ENCODE assay signal across 9 cellular contexts in genomic region chrX:131792789-131793462, GRCh38.
A peak's percentile ranks its signal among the peaks of the same experiment; 100 is the strongest.
DNase-seq lines count a peak whose midpoint lies in the region; ATAC-seq and TF ChIP-seq lines count a peak whose summit lies in the region.
"Had no signal": no experiment of that assay in that cellular context is flagged by ENCODE, and none has a peak within 500 bp of the region (broad histone marks: within the 10 kb centered on the region; RNA-seq: fewer than 3 reads in every experiment).

No MANE protein-coding gene starts in this region.

- no peaks in the 10 kb centered on the region for H3K9me3 Mint-ChIP-seq in activated CD8-positive, alpha-beta memory T cell treated with anti-CD3 and anti-CD28 coated beads, Interleukin-2, amount 10 ng/mL, durations not matched to agents 7 days and 5 days (ENCODE audit: low read depth)
- no peaks in the 10 kb centered on the region for H3K9me3 Mint-ChIP-seq in IgD-negative memory B cell
- no peaks in the 10 kb centered on the region for H3K9me3 Mint-ChIP-seq in activated T-cell treated with anti-CD3 and anti-CD28 coated beads, Interleukin-2, amount 50 U/mL, for 24 hours

- DNase-seq in activated CD8-positive, alpha-beta memory T cell treated with anti-CD3 and anti-CD28 coated beads for 24 hours: peak; percentile 90
- DNase-seq in activated CD8-positive, alpha-beta memory T cell treated with anti-CD3 and anti-CD28 coated beads, Interleukin-2, amount 10 ng/mL, durations not matched to agents 7 days and 5 days: no peak
- DNase-seq in activated T-cell treated with anti-CD3 and anti-CD28 coated beads, Interleukin-2, amount 50 U/mL, for 24 hours: peak; percentile 81
- DNase-seq in kidney epithelial cell (ENCODE audit: low read depth) (peak; percentile 65), kidney glomerular epithelial cell (lab: John Stamatoyannopoulos, UW) (no peak), NCI-H2171 (lab: John Stamatoyannopoulos, UW) (no peak)

- H3K4me3 ChIP-seq in kidney epithelial cell (ENCODE audit: low read depth, low read length): peak overlapping the region; percentile 15

- H3K4me1 Mint-ChIP-seq in activated CD8-positive, alpha-beta memory T cell treated with anti-CD3 and anti-CD28 coated beads, Interleukin-2, amount 10 ng/mL, durations not matched to agents 7 days and 5 days: no peaks in the 10 kb centered on the region
- H3K4me1 Mint-ChIP-seq in IgD-negative memory B cell: peaks cover 5 to 10% (median 8%) of the 10 kb centered on the region in 3 donors
- peaks cover 14% of the 10 kb centered on the region for H3K4me1 Mint-ChIP-seq in activated T-cell treated with anti-CD3 and anti-CD28 coated beads, Interleukin-2, amount 50 U/mL, for 24 hours (ENCODE audit: low read depth)

- peaks cover 11% of the 10 kb centered on the region for H3K27me3 ChIP-seq in kidney epithelial cell (ENCODE audit: control insufficient read depth, insufficient read depth, low read length)
- H3K27me3 ChIP-seq: neutrophil had no signal

- CTCF ChIA-PET in activated CD8-positive, alpha-beta memory T cell treated with anti-CD3 and anti-CD28 coated beads, Interleukin-2, amount 10 ng/mL, durations not matched to agents 7 days and 5 days (lab: Charles Lee): no interaction called here

- H3K27me3 Mint-ChIP-seq in activated CD8-positive, alpha-beta memory T cell treated with anti-CD3 and anti-CD28 coated beads, Interleukin-2, amount 10 ng/mL, durations not matched to agents 7 days and 5 days: no peaks in the 10 kb centered on the region
- H3K27me3 Mint-ChIP-seq in IgD-negative memory B cell: peaks cover 2% of the 10 kb centered on the region
- peaks cover 18% of the 10 kb centered on the region for H3K27me3 Mint-ChIP-seq in activated T-cell treated with anti-CD3 and anti-CD28 coated beads, Interleukin-2, amount 50 U/mL, for 24 hours

- H3K27ac Mint-ChIP-seq in activated CD8-positive, alpha-beta memory T cell treated with anti-CD3 and anti-CD28 coated beads, Interleukin-2, amount 10 ng/mL, durations not matched to agents 7 days and 5 days: no peak overlapping the region
- H3K27ac Mint-ChIP-seq in IgD-negative memory B cell: peak overlapping the region; percentile 93 to 99 (median 99)
- peak overlapping the region; percentile 97 for H3K27ac Mint-ChIP-seq in activated T-cell treated with anti-CD3 and anti-CD28 coated beads, Interleukin-2, amount 50 U/mL, for 24 hours

- H3K36me3 Mint-ChIP-seq in activated CD8-positive, alpha-beta memory T cell treated with anti-CD3 and anti-CD28 coated beads, Interleukin-2, amount 10 ng/mL, durations not matched to agents 7 days and 5 days: peaks cover 10% of the 10 kb centered on the region
- H3K36me3 Mint-ChIP-seq in IgD-negative memory B cell: no peaks in the 10 kb centered on the region
- H3K36me3 Mint-ChIP-seq in activated T-cell treated with anti-CD3 and anti-CD28 coated beads, Interleukin-2, amount 50 U/mL, for 24 hours (ENCODE audit: low read depth): peaks cover 18% of the 10 kb centered on the region

- TF ChIP-seq CTCF in kidney epithelial cell (IDR thresholded peaks at IDR 0.05; ENCODE audit: insufficient read depth, low read length, poor library complexity, severe bottlenecking): peak; percentile 25

- no peaks in the 10 kb centered on the region for H3K36me3 ChIP-seq in kidney epithelial cell (ENCODE audit: control insufficient read depth, insufficient read depth, low read length)
- H3K36me3 ChIP-seq: neutrophil had no signal

- ATAC-seq in activated CD8-positive, alpha-beta memory T cell treated with anti-CD3 and anti-CD28 coated beads, Interleukin-2, amount 10 ng/mL, durations not matched to agents 7 days and 5 days: no peak
- no peak for ATAC-seq in GM18498 (IDR thresholded peaks at IDR 0.05; ENCODE audit: unreplicated experiment)

- H3K4me3 Mint-ChIP-seq in activated CD8-positive, alpha-beta memory T cell treated with anti-CD3 and anti-CD28 coated beads, Interleukin-2, amount 10 ng/mL, durations not matched to agents 7 days and 5 days: no peak overlapping the region
- H3K4me3 Mint-ChIP-seq in IgD-negative memory B cell: peak overlapping the region; percentile 94 to 100 (median 96)
- H3K4me3 Mint-ChIP-seq in activated T-cell treated with anti-CD3 and anti-CD28 coated beads, Interleukin-2, amount 50 U/mL, for 24 hours: peak overlapping the region; percentile 83

Comparison
In these comparisons a context has a peak if more than half of its experiments do, and no peak if none do; other contexts are left out.
1. DNase-seq: peak in activated CD8-positive, alpha-beta memory T cell treated with anti-CD3 and anti-CD28 coated beads for 24 hours (single experiment), activated T-cell treated with anti-CD3 and anti-CD28 coated beads, Interleukin-2, amount 50 U/mL, for 24 hours (single experiment) and kidney epithelial cell (single experiment); none in activated CD8-positive, alpha-beta memory T cell treated with anti-CD3 and anti-CD28 coated beads, Interleukin-2, amount 10 ng/mL, durations not matched to agents 7 days and 5 days (single experiment), kidney glomerular epithelial cell (single experiment) and NCI-H2171 (single experiment).